In genomic region chr12:53379389-53380103, GRCh38 we compare ENCODE assay signal across 8 cellular contexts.
DNase-seq lines count a peak whose midpoint lies in the region; ATAC-seq and TF ChIP-seq lines count a peak whose summit lies in the region.

No MANE protein-coding gene starts in this region.

- peak overlapping the region; percentile 100 for H3K27ac ChIP-seq in HUES48 (ENCODE audit: low read depth, low read length)

- H3K27me3 ChIP-seq in HUES48 (ENCODE audit: control insufficient read depth, insufficient read depth, low read length) (no peaks in the 10 kb centered on the region), NT2/D1 (ENCODE audit: insufficient read depth, insufficient read length) (no peaks in the 10 kb centered on the region)

- H3K4me3 ChIP-seq in HUES48 (ENCODE audit: low read depth, low read length) (peak overlapping the region; percentile 71), NT2/D1 (ENCODE audit: insufficient read length, low read depth) (peak overlapping the region; percentile 55), epithelial cell of esophagus (ENCODE audit: low read length) (peak overlapping the region; percentile 50)

- peaks cover 26% of the 10 kb centered on the region for H3K4me1 ChIP-seq in HUES48 (ENCODE audit: control insufficient read depth, insufficient read depth, low read length)
- peaks cover 11% of the 10 kb centered on the region for H3K4me1 ChIP-seq in NT2/D1 (ENCODE audit: insufficient read depth, insufficient read length)

- TF ChIP-seq CTCF in epithelial cell of esophagus (IDR thresholded peaks at IDR 0.05; ENCODE audit: insufficient read depth, low read depth, low read length, missing control alignments) = no peak

- peaks cover 27% of the 10 kb centered on the region for H3K36me3 ChIP-seq in HUES48 (ENCODE audit: control insufficient read depth, insufficient read depth, low read length)
- H3K36me3 ChIP-seq in NT2/D1 (ENCODE audit: insufficient read depth, insufficient read length, low read length) = peaks cover 30% of the 10 kb centered on the region

- no peaks in the 10 kb centered on the region; the same call in 1 of the 2 replicates for H3K9me3 ChIP-seq in HUES48 (ENCODE audit: control insufficient read depth, insufficient read depth, low read length)
- no peaks in the 10 kb centered on the region for H3K9me3 ChIP-seq in NT2/D1 (ENCODE audit: insufficient read depth, low read length)

- ATAC-seq in GM21447 (IDR thresholded peaks at IDR 0.05; ENCODE audit: unreplicated experiment) = peak; percentile 74

- H3K9ac ChIP-seq in HUES48 (ENCODE audit: low read depth, low read length) (peak overlapping the region; percentile 87), NT2/D1 (ENCODE audit: insufficient read length, low read depth) (peak overlapping the region; percentile 84)

- DNase-seq in DMS 273 (lab: John Stamatoyannopoulos, UW; ENCODE audit: unreplicated experiment) = peak; percentile 100
- DNase-seq in NT2/D1 (ENCODE audit: low read depth, low spot score) = peak; percentile 100
- peak; percentile 96 for DNase-seq in activated CD8-positive, alpha-beta memory T cell treated with anti-CD3 and anti-CD28 coated beads, Interleukin-2, amount 50 U/mL, for 24 hours (ENCODE audit: extremely low read depth)
- DNase-seq in epithelial cell of esophagus (ENCODE audit: low read depth) = peak; percentile 100
- peak; percentile 100 for DNase-seq in midbrain (lab: John Stamatoyannopoulos, UW)
- DNase-seq in stimulated activated CD8-positive, alpha-beta memory T cell treated with anti-CD3 and anti-CD28 coated beads, Interleukin-2, amount 100 ng/mL, for 1 hour (ENCODE audit: low read depth in 2 of 2) = peak; percentile 73 to 82

Comparison
In these comparisons a context has a peak if more than half of its experiments do, and no peak if none do; other contexts are left out.
1. Peak in every context shown above with its lines: DNase-seq, ATAC-seq, H3K4me3 ChIP-seq and H3K27ac ChIP-seq.